Comparison of ENCODE assay signal across 11 cellular contexts in genomic region chr6:7144810-7145209, GRCh38. TPM values are rescaled to one million over a fixed set of nuclear protein-coding genes. Genes with fewer than 3 reads are reported as not detected.
A peak's percentile ranks its signal among the peaks of the same experiment; 100 is the strongest.
DNase-seq lines count a peak whose midpoint lies in the region; ATAC-seq and TF ChIP-seq lines count a peak whose summit lies in the region.
"Had no signal": no experiment of that assay in that cellular context is flagged by ENCODE, and none has a peak within 500 bp of the region (broad histone marks: within the 10 kb centered on the region; RNA-seq: fewer than 3 reads in every experiment).

No MANE protein-coding gene starts in this region.

- H3K4me3 ChIP-seq in HUES6 (ENCODE audit: low read depth, low read length) (no peak overlapping the region), right lobe of liver (no peak overlapping the region), subcutaneous abdominal adipose tissue (ENCODE audit: low read depth in 1 of 5, low read length in 5 of 5) (no peak overlapping the region)

- H3K36me3 Mint-ChIP-seq in activated naive CD8-positive, alpha-beta T cell treated with anti-CD3 and anti-CD28 coated beads, Interleukin-2, amount 10 ng/mL, durations not matched to agents 7 days and 5 days, result peaks cover 2% of the 10 kb centered on the region

- H3K9me3 ChIP-seq in HUES6 (ENCODE audit: control insufficient read depth, insufficient read depth, low read depth, low read length) (no peaks in the 10 kb centered on the region), right lobe of liver (no peaks in the 10 kb centered on the region), subcutaneous abdominal adipose tissue (ENCODE audit: control insufficient read depth in 5 of 5, low read length in 5 of 5) (no peaks in the 10 kb centered on the region)

- no peaks in the 10 kb centered on the region for H3K36me3 ChIP-seq in HUES6 (ENCODE audit: control insufficient read depth, insufficient read depth, low read length)
- H3K36me3 ChIP-seq in right lobe of liver, result no peaks in the 10 kb centered on the region
- H3K36me3 ChIP-seq in subcutaneous abdominal adipose tissue (ENCODE audit: control insufficient read depth in 5 of 5, insufficient read depth in 5 of 5, low read length in 5 of 5), result no peaks in the 10 kb centered on the region

- no peaks in the 10 kb centered on the region for H3K9me3 Mint-ChIP-seq in activated naive CD8-positive, alpha-beta T cell treated with anti-CD3 and anti-CD28 coated beads, Interleukin-2, amount 10 ng/mL, durations not matched to agents 7 days and 5 days
- H3K9me3 Mint-ChIP-seq: central memory CD8-positive, alpha-beta T cell had no signal

- no peak overlapping the region for H3K4me3 Mint-ChIP-seq in activated naive CD8-positive, alpha-beta T cell treated with anti-CD3 and anti-CD28 coated beads, Interleukin-2, amount 10 ng/mL, durations not matched to agents 7 days and 5 days
- H3K4me3 Mint-ChIP-seq: central memory CD8-positive, alpha-beta T cell had no signal

- no peaks in the 10 kb centered on the region for H3K27me3 ChIP-seq in HUES6 (ENCODE audit: control insufficient read depth, insufficient read depth, low read length)
- no peaks in the 10 kb centered on the region for H3K27me3 ChIP-seq in right lobe of liver
- H3K27me3 ChIP-seq in subcutaneous abdominal adipose tissue (ENCODE audit: control insufficient read depth in 5 of 5, insufficient read depth in 4 of 5, low read length in 5 of 5), result no peaks in the 10 kb centered on the region

- no peak overlapping the region for H3K9ac ChIP-seq in HUES6 (ENCODE audit: low read length)
- H3K9ac ChIP-seq in subcutaneous abdominal adipose tissue (ENCODE audit: low read length in 5 of 5), result peak overlapping the region in 3 of 5 donors; percentile 39 to 71 (median 53)

- H3K27ac Mint-ChIP-seq in activated naive CD8-positive, alpha-beta T cell treated with anti-CD3 and anti-CD28 coated beads, Interleukin-2, amount 10 ng/mL, durations not matched to agents 7 days and 5 days, result peak overlapping the region; percentile 15

- H3K4me1 ChIP-seq in HUES6 (ENCODE audit: control insufficient read depth, insufficient read depth, low read length) (peaks cover 68% of the 10 kb centered on the region), right lobe of liver (peaks cover 2 to 90% (median 32%) of the 10 kb centered on the region in 4 donors), subcutaneous abdominal adipose tissue (ENCODE audit: control insufficient read depth in 5 of 5, insufficient read depth in 5 of 5, low read length in 5 of 5) (peaks cover 11 to 75% (median 62%) of the 10 kb centered on the region in 5 donors)

- TF ChIP-seq CTCF in right lobe of liver (IDR thresholded peaks at IDR 0.05), result no peak

- 19% methylated on average over 5 of the region's 5 CpGs for WGBS in right lobe of liver (ENCODE audit: insufficient coverage, low coverage, low lambda C conversion rate, missing lambda C conversion rate)

- TF ChIP-seq POLR2A in right lobe of liver (IDR thresholded peaks at IDR 0.05), result no peak

- POLR2A ChIA-PET in activated naive CD8-positive, alpha-beta T cell treated with anti-CD3 and anti-CD28 coated beads, Interleukin-2, amount 10 ng/mL, durations not matched to agents 7 days and 5 days (lab: Charles Lee), result interaction anchor here (0.6 to 0.8 kb wide), 2 partner anchors 23 to 36 kb away, joined by 3 read pairs; partner anchors contain the start of gene RREB1

- no peak for ATAC-seq in activated naive CD8-positive, alpha-beta T cell treated with anti-CD3 and anti-CD28 coated beads, Interleukin-2, amount 10 ng/mL, durations not matched to agents 7 days and 5 days (ENCODE audit: low read depth)
- ATAC-seq in right lobe of liver, result no peak
- ATAC-seq: Right ventricle myocardium inferior had no signal

- H3K27ac ChIP-seq in HUES6 (ENCODE audit: low read depth, low read length) (0 out of 2 replicates have a peak overlapping the region, but pooled peaks have one; percentile 20), right lobe of liver (peak overlapping the region; percentile 12 to 97 (median 56)), subcutaneous abdominal adipose tissue (ENCODE audit: low read depth, low read length) (peak overlapping the region; percentile 97)

- intact Hi-C loops in right lobe of liver (cut with DNase I) (no loop called here), head of caudate nucleus (cut with DNase I) (no loop called here)

- H3K4me1 Mint-ChIP-seq in activated naive CD8-positive, alpha-beta T cell treated with anti-CD3 and anti-CD28 coated beads, Interleukin-2, amount 10 ng/mL, durations not matched to agents 7 days and 5 days, result peaks cover 49% of the 10 kb centered on the region

- DNase-seq in activated naive CD8-positive, alpha-beta T cell treated with anti-CD3 and anti-CD28 coated beads, Interleukin-2, amount 10 ng/mL, durations not matched to agents 7 days and 5 days, result no peak
- no peak for DNase-seq in right lobe of liver
- no peak for DNase-seq in head of caudate nucleus
- no peak for DNase-seq in NCI-H2171 treated with DMSO at 0.1 percent for 48 hours (lab: John Stamatoyannopoulos, UW)
- DNase-seq in NCI-H510A treated with DMSO at 0.1 percent for 48 hours (lab: John Stamatoyannopoulos, UW), result no peak
- DNase-seq: activated CD4-positive, alpha-beta T cell treated with anti-CD3 and anti-CD28 coated beads, Interleukin-2, amount 50 U/mL, for 48 hours; NCI-H1436 had no signal

- peaks cover 2% of the 10 kb centered on the region for H3K27me3 Mint-ChIP-seq in activated naive CD8-positive, alpha-beta T cell treated with anti-CD3 and anti-CD28 coated beads, Interleukin-2, amount 10 ng/mL, durations not matched to agents 7 days and 5 days
- H3K27me3 Mint-ChIP-seq: central memory CD8-positive, alpha-beta T cell had no signal

RNA-seq across cellular contexts. Expression of gene RREB1, which starts 37.0 kb away (rescaled TPM):
- total RNA-seq in activated naive CD8-positive, alpha-beta T cell treated with anti-CD3 and anti-CD28 coated beads, Interleukin-2, amount 10 ng/mL, durations not matched to agents 7 days and 5 days, result 10 to 100 TPM; 37.0 to 39.1 TPM
- total RNA-seq in right lobe of liver, result 10 to 100 TPM; 28.7 to 46.3 (median 39.6) TPM

Comparison
In these comparisons a context has a peak if more than half of its experiments do, and no peak if none do; other contexts are left out.
1. H3K27ac ChIP-seq: peak in every context shown above with its lines; median percentile 97 in subcutaneous abdominal adipose tissue; 56 in right lobe of liver; 20 in HUES6.